ENCODE assay signal across 20 cellular contexts in genomic region chr2:24756789-24757188, GRCh38.
"Had no signal": no experiment of that assay in that cellular context is flagged by ENCODE, and none has a peak within 500 bp of the region (broad histone marks: within the 10 kb centered on the region; RNA-seq: fewer than 3 reads in every experiment).

No MANE protein-coding gene starts in this region.

- H3K9me3 Mint-ChIP-seq: naive thymus-derived CD8-positive, alpha-beta T cell; stimulated activated memory B cell treated with anti-CD40 and anti-IgM and Interleukin-4, amounts not matched to agents 10 μg/mL and 1 μg/mL and 100 μg/mL, for 72 hours; stimulated activated naive CD8-positive, alpha-beta T cell treated with anti-CD3 and anti-CD28 coated beads, Interleukin-15, amount 100 ng/mL, for 72 hours; type B pancreatic cell had no signal

- H3K27me3 Mint-ChIP-seq: naive thymus-derived CD8-positive, alpha-beta T cell; progenitor cell of endocrine pancreas; stimulated activated memory B cell treated with anti-CD40 and anti-IgM and Interleukin-4, amounts not matched to agents 10 μg/mL and 1 μg/mL and 100 μg/mL, for 72 hours; stimulated activated naive CD8-positive, alpha-beta T cell treated with anti-CD3 and anti-CD28 coated beads, Interleukin-15, amount 100 ng/mL, for 72 hours; type B pancreatic cell had no signal

- DNase-seq: kidney; left colon; left lung; lower lobe of right lung; mammary epithelial cell; mesenchymal stem cell; naive thymus-derived CD8-positive, alpha-beta T cell; ovary; right lobe of liver; stimulated activated CD4-positive, alpha-beta T cell treated with anti-CD3 and anti-CD28 coated beads, Interleukin-1b, Interleukin-23, amount 100 ng/mL, for 48 hours; stimulated activated CD4-positive, alpha-beta T cell treated with anti-CD3 and anti-CD28 coated beads, Interleukin-2, amount 100 ng/mL, for 48 hours; stimulated activated CD4-positive, alpha-beta T cell treated with anti-CD3 and anti-CD28 coated beads, Interleukin-4, amount 100 ng/mL, for 4 hours; stimulated activated CD8-positive, alpha-beta memory T cell treated with anti-CD3 and anti-CD28 coated beads, Interleukin-4, amount 100 ng/mL, for 48 hours; stimulated activated naive CD4-positive, alpha-beta T cell treated with Interleukin-2 at 50 U/mL for 16 hours; stimulated activated naive CD8-positive, alpha-beta T cell treated with anti-CD3 and anti-CD28 coated beads, Interleukin-15, amount 100 ng/mL, for 72 hours; substantia nigra; uterus had no signal

- H3K4me3 Mint-ChIP-seq: naive thymus-derived CD8-positive, alpha-beta T cell; stimulated activated memory B cell treated with anti-CD40 and anti-IgM and Interleukin-4, amounts not matched to agents 10 μg/mL and 1 μg/mL and 100 μg/mL, for 72 hours; stimulated activated naive CD8-positive, alpha-beta T cell treated with anti-CD3 and anti-CD28 coated beads, Interleukin-15, amount 100 ng/mL, for 72 hours; type B pancreatic cell had no signal

- ATAC-seq: left colon; left lung; lower lobe of right lung; naive thymus-derived CD8-positive, alpha-beta T cell; right lobe of liver; stimulated activated memory B cell treated with anti-CD40 and anti-IgM and Interleukin-4, amounts not matched to agents 10 μg/mL and 1 μg/mL and 100 μg/mL, for 72 hours; stimulated activated naive CD8-positive, alpha-beta T cell treated with anti-CD3 and anti-CD28 coated beads, Interleukin-15, amount 100 ng/mL, for 72 hours had no signal

- H3K4me1 Mint-ChIP-seq: stimulated activated memory B cell treated with anti-CD40 and anti-IgM and Interleukin-4, amounts not matched to agents 10 μg/mL and 1 μg/mL and 100 μg/mL, for 72 hours; stimulated activated naive CD8-positive, alpha-beta T cell treated with anti-CD3 and anti-CD28 coated beads, Interleukin-15, amount 100 ng/mL, for 72 hours had no signal

- H3K27ac Mint-ChIP-seq: progenitor cell of endocrine pancreas; stimulated activated memory B cell treated with anti-CD40 and anti-IgM and Interleukin-4, amounts not matched to agents 10 μg/mL and 1 μg/mL and 100 μg/mL, for 72 hours; stimulated activated naive CD8-positive, alpha-beta T cell treated with anti-CD3 and anti-CD28 coated beads, Interleukin-15, amount 100 ng/mL, for 72 hours; type B pancreatic cell had no signal
